16 cellular contexts compared by ENCODE assay signal in genomic region chr10:123521076-123521475, GRCh38.
DNase-seq lines count a peak whose midpoint lies in the region; ATAC-seq, FAIRE-seq and TF ChIP-seq lines count a peak whose summit lies in the region.
"Had no signal": no experiment of that assay in that cellular context is flagged by ENCODE, and none has a peak within 500 bp of the region (broad histone marks: within the 10 kb centered on the region; RNA-seq: fewer than 3 reads in every experiment).

No MANE protein-coding gene starts in this region.

- no peaks in the 10 kb centered on the region for H3K9me3 ChIP-seq in H1 (ENCODE audit: insufficient read depth in 2 of 2, low read depth in 1 of 2, low read length in 1 of 2)
- no peaks in the 10 kb centered on the region for H3K9me3 ChIP-seq in neuronal stem cell (replicated peaks in 1 of 2; ENCODE audit: control insufficient read depth in 2 of 2, insufficient read depth in 1 of 2, low read depth in 1 of 2, low read length in 2 of 2)
- no peaks in the 10 kb centered on the region for H3K9me3 ChIP-seq in tibial artery

- H4K8ac ChIP-seq in H1 (ENCODE audit: extremely low read depth, insufficient read depth, low read length) (no peak overlapping the region), neuronal stem cell (ENCODE audit: low read depth, low read length) (no peak overlapping the region)

- H3K4me3 ChIP-seq in H1 (ENCODE audit: extremely low read depth in 1 of 4, insufficient read depth in 2 of 4, low read depth in 3 of 4, low read length in 4 of 4) (no peak overlapping the region), neuronal stem cell (ENCODE audit: low read length in 2 of 2) (no peak overlapping the region), tibial artery (no peak overlapping the region)

- H3K4me1 Mint-ChIP-seq in activated CD8-positive, alpha-beta memory T cell treated with anti-CD3 and anti-CD28 coated beads, Interleukin-2, amount 10 ng/mL, durations not matched to agents 7 days and 5 days = no peaks in the 10 kb centered on the region
- H3K4me1 Mint-ChIP-seq: CD4-positive, alpha-beta memory T cell had no signal

- H2AFZ ChIP-seq in H1 (ENCODE audit: low read length) (no peak overlapping the region), neuronal stem cell (ENCODE audit: low read length) (no peak overlapping the region)

- H2BK120ac ChIP-seq in H1 (replicated peaks; ENCODE audit: low read depth, low read length) (no peak overlapping the region), neuronal stem cell (ENCODE audit: low read depth, low read length) (peak overlapping the region; percentile 83)

- H3K4me2 ChIP-seq in H1 (ENCODE audit: insufficient read depth in 1 of 2, low read depth in 2 of 2, low read length in 2 of 2) (no peak overlapping the region), neuronal stem cell (ENCODE audit: insufficient read depth, low read length, poor library complexity, severe bottlenecking) (no peak overlapping the region)

- H4K91ac ChIP-seq in H1 (replicated peaks; ENCODE audit: insufficient read length, low read length) = peak overlapping the region; percentile 36
- H4K91ac ChIP-seq in neuronal stem cell (ENCODE audit: low read depth, low read length, poor library complexity) = no peak overlapping the region

- no peaks in the 10 kb centered on the region for H3K9me3 Mint-ChIP-seq in activated CD8-positive, alpha-beta memory T cell treated with anti-CD3 and anti-CD28 coated beads, Interleukin-2, amount 10 ng/mL, durations not matched to agents 7 days and 5 days (ENCODE audit: low read depth)
- H3K9me3 Mint-ChIP-seq: CD4-positive, alpha-beta memory T cell had no signal

- no peak overlapping the region for H2BK5ac ChIP-seq in H1 (ENCODE audit: low read depth, low read length)
- no peak overlapping the region for H2BK5ac ChIP-seq in neuronal stem cell (ENCODE audit: low read length)

- H2BK15ac ChIP-seq in H1 (ENCODE audit: low read length) = no peak overlapping the region
- no peak overlapping the region for H2BK15ac ChIP-seq in neuronal stem cell (ENCODE audit: low read length)

- TF ChIP-seq CTCF in H1 (IDR thresholded peaks at IDR 0.05; ENCODE audit: control extremely low read depth in 1 of 3, insufficient read depth in 1 of 3, low read depth in 1 of 3, low read length in 3 of 3) (peak in 1 of 3 experiments; percentile 3; a peak in 1 of 4 replicates), tibial artery (IDR thresholded peaks at IDR 0.05) (no peak)

- no peak overlapping the region for H2AK5ac ChIP-seq in H1 (ENCODE audit: low read depth, low read length)
- peak overlapping the region; percentile 73 for H2AK5ac ChIP-seq in neuronal stem cell (ENCODE audit: low read depth, low read length)

- H3K23ac ChIP-seq in H1 (ENCODE audit: insufficient read length) (no peak overlapping the region), neuronal stem cell (ENCODE audit: low read depth, low read length, poor library complexity) (no peak overlapping the region)

- no peaks in the 10 kb centered on the region for H3K79me2 ChIP-seq in H1 (ENCODE audit: control insufficient read depth in 1 of 2, insufficient read depth in 2 of 2, low read length in 2 of 2)

- 100% methylated on average over 3 of the region's 3 CpGs; no CpG with 5 or more reads in 1 of the 2 experiments for whole genome bisulfite sequencing in H1 (ENCODE audit: extremely low coverage in 1 of 2, insufficient coverage in 1 of 2, insufficient read length in 1 of 2, insufficient replicate concordance in 2 of 2, low coverage in 1 of 2, low lambda C conversion rate in 2 of 2, missing lambda C conversion rate in 1 of 2), 2 experiments
- no CpG with 5 or more reads among the region's 3 CpGs for WGBS in neuronal stem cell (ENCODE audit: extremely low coverage in 2 of 2, insufficient read length in 2 of 2, insufficient replicate concordance in 1 of 2), 2 donors

- no peaks in the 10 kb centered on the region for H3K23me2 ChIP-seq in H1 (ENCODE audit: low read depth, low read length)

- no peak overlapping the region for H3K4me3 Mint-ChIP-seq in activated CD8-positive, alpha-beta memory T cell treated with anti-CD3 and anti-CD28 coated beads, Interleukin-2, amount 10 ng/mL, durations not matched to agents 7 days and 5 days
- H3K4me3 Mint-ChIP-seq: B cell; CD4-positive, alpha-beta memory T cell; HFFc6 had no signal

- H3K36me3 Mint-ChIP-seq in activated CD8-positive, alpha-beta memory T cell treated with anti-CD3 and anti-CD28 coated beads, Interleukin-2, amount 10 ng/mL, durations not matched to agents 7 days and 5 days = no peaks in the 10 kb centered on the region
- H3K36me3 Mint-ChIP-seq: CD4-positive, alpha-beta memory T cell had no signal

- H3K56ac ChIP-seq in H1 (replicated peaks; ENCODE audit: insufficient read length, low read depth, low read length) = no peak overlapping the region

- H3K4me1 ChIP-seq in H1 (replicated peaks in 1 of 4; ENCODE audit: control insufficient read depth in 3 of 4, insufficient read depth in 4 of 4, low read length in 3 of 4) = 0 out of 7 replicates have a peak, but pooled peaks cover 0 to 4% (median 0%) of the 10 kb centered on the region in 4 experiments
- peaks cover 0 to 11% of the 10 kb centered on the region in 2 donors for H3K4me1 ChIP-seq in neuronal stem cell (ENCODE audit: control insufficient read depth in 2 of 2, insufficient read depth in 1 of 2, low read depth in 1 of 2, low read length in 2 of 2)
- no peaks in the 10 kb centered on the region for H3K4me1 ChIP-seq in tibial artery

- CTCF ChIA-PET in activated CD8-positive, alpha-beta memory T cell treated with anti-CD3 and anti-CD28 coated beads, Interleukin-2, amount 10 ng/mL, durations not matched to agents 7 days and 5 days (lab: Charles Lee) = no interaction called here
- CTCF ChIA-PET in H1 (lab: Charles Lee; ENCODE audit: partially characterized antibody) = interaction anchor here (0.8 to 1.2 kb wide), 4 partner anchors 9 to 25 kb away, joined by 3 to 4 read pairs (median 3); no protein-coding TSS in a partner anchor

- POLR2A ChIA-PET in H1 (lab: Charles Lee; ENCODE audit: partially characterized antibody) = interaction anchor here (0.7 kb wide), 1 partner anchor 17 kb away, joined by 3 read pairs; no protein-coding TSS in a partner anchor

- TF ChIP-seq RAD21 in H1 (IDR thresholded peaks at IDR 0.05 in 1 of 2, conservative IDR thresholded peaks at IDR 0.05 in 1 of 2; ENCODE audit: low read depth in 2 of 2, low read length in 2 of 2) = no peak; a peak in 1 of 4 replicates

- TF ChIP-seq POLR2A in H1 (IDR thresholded peaks at IDR 0.05; ENCODE audit: control extremely low read depth in 1 of 2, low read depth in 2 of 2, low read length in 2 of 2) = no peak

- no peak overlapping the region for H4K5ac ChIP-seq in H1 (ENCODE audit: insufficient read length, low read depth, low read length)

- 0 out of 2 replicates have a peak overlapping the region, but pooled peaks have one; percentile 63 for H2BK12ac ChIP-seq in H1 (ENCODE audit: low read depth, low read length)
- peak overlapping the region; percentile 63 for H2BK12ac ChIP-seq in neuronal stem cell (ENCODE audit: low read length)

- no peaks in the 10 kb centered on the region for H4K20me1 ChIP-seq in H1 (replicated peaks in 1 of 2; ENCODE audit: control insufficient read depth in 1 of 2, insufficient read depth in 2 of 2, low read length in 2 of 2)

- no peak overlapping the region for H3K4ac ChIP-seq in H1 (replicated peaks; ENCODE audit: insufficient read length, low read depth, low read length)
- no peak overlapping the region for H3K4ac ChIP-seq in neuronal stem cell (ENCODE audit: low read length)

- intact Hi-C loops in tibial artery (cut with DNase I; ENCODE audit: low total_unique reads) = no loop called here

- no peak overlapping the region for H3K9ac ChIP-seq in H1 (replicated peaks in 1 of 4; ENCODE audit: extremely low read depth in 1 of 4, low read depth in 3 of 4, low read length in 3 of 4)
- H3K9ac ChIP-seq in neuronal stem cell (ENCODE audit: low read depth, low read length, poor library complexity) = peak overlapping the region; percentile 63

- H2BK20ac ChIP-seq in H1 (ENCODE audit: low read length) = no peak overlapping the region

- H3K27me3 ChIP-seq in H1 (replicated peaks in 1 of 4; ENCODE audit: control insufficient read depth in 3 of 4, extremely low read depth in 1 of 4, insufficient read depth in 3 of 4, low read length in 3 of 4) (no peaks in the 10 kb centered on the region), neuronal stem cell (ENCODE audit: control insufficient read depth in 3 of 3, insufficient read depth in 3 of 3, low read depth in 1 of 3, low read length in 3 of 3) (peaks cover 0 to 2% (median 0%) of the 10 kb centered on the region in 3 experiments), tibial artery (no peaks in the 10 kb centered on the region)

- H3K18ac ChIP-seq in H1 (ENCODE audit: extremely low read depth, low read length) (no peak overlapping the region), neuronal stem cell (ENCODE audit: low read length) (peak overlapping the region; percentile 19)

- no peak for FAIRE-seq in H1 (lab: Jason Lieb, UNC)
- FAIRE-seq: A204.1, GM19239 had no signal

- H3K27ac ChIP-seq in H1 (ENCODE audit: low read depth, low read length) (no peak overlapping the region), neuronal stem cell (replicated peaks; ENCODE audit: low read length) (no peak overlapping the region), tibial artery (no peak overlapping the region)
- H3K27ac ChIP-seq: C4-2B had no signal

- no peak overlapping the region for H3K14ac ChIP-seq in H1 (ENCODE audit: insufficient read length)
- no peak overlapping the region for H3K14ac ChIP-seq in neuronal stem cell (ENCODE audit: low read length)

- H3K36me3 ChIP-seq in H1 (ENCODE audit: control insufficient read depth in 2 of 4, insufficient read depth in 4 of 4, low read length in 3 of 4) = no peaks in the 10 kb centered on the region
- H3K36me3 ChIP-seq in neuronal stem cell (replicated peaks in 1 of 2; ENCODE audit: control insufficient read depth in 2 of 2, insufficient read depth in 2 of 2, low read length in 2 of 2) = no peaks in the 10 kb centered on the region
- H3K36me3 ChIP-seq in tibial artery = no peaks in the 10 kb centered on the region

- no peak for TF ChIP-seq EP300 in H1 (IDR thresholded peaks at IDR 0.05; ENCODE audit: borderline replicate concordance in 1 of 2, low read depth in 2 of 2, low read length in 2 of 2)

- no peak for ATAC-seq in activated CD8-positive, alpha-beta memory T cell treated with anti-CD3 and anti-CD28 coated beads, Interleukin-2, amount 10 ng/mL, durations not matched to agents 7 days and 5 days
- no peak for ATAC-seq in HG03520 (IDR thresholded peaks at IDR 0.05; ENCODE audit: unreplicated experiment)

- no peak overlapping the region for H3K27ac Mint-ChIP-seq in activated CD8-positive, alpha-beta memory T cell treated with anti-CD3 and anti-CD28 coated beads, Interleukin-2, amount 10 ng/mL, durations not matched to agents 7 days and 5 days
- H3K27ac Mint-ChIP-seq: B cell; CD4-positive, alpha-beta memory T cell; HFFc6 had no signal

- peak; percentile 31 for DNase-seq in activated CD8-positive, alpha-beta memory T cell treated with anti-CD3 and anti-CD28 coated beads, Interleukin-2, amount 10 ng/mL, durations not matched to agents 7 days and 5 days
- no peak for DNase-seq in activated CD8-positive, alpha-beta memory T cell treated with anti-CD3 and anti-CD28 coated beads, Interleukin-2, amount 50 U/mL, for 4 hours
- DNase-seq in H1 (ENCODE audit: low read depth in 1 of 2, low spot score in 2 of 2) = no peak
- no peak for DNase-seq in neuronal stem cell (ENCODE audit: low spot score)
- no peak for DNase-seq in NCI-H1417 (lab: John Stamatoyannopoulos, UW)
- no peak for DNase-seq in tibial artery
- DNase-seq: CD4-positive, alpha-beta memory T cell; DND-41; GDM1; HCEC 1CT; HFFc6 had no signal

- H3K27me3 Mint-ChIP-seq in activated CD8-positive, alpha-beta memory T cell treated with anti-CD3 and anti-CD28 coated beads, Interleukin-2, amount 10 ng/mL, durations not matched to agents 7 days and 5 days = no peaks in the 10 kb centered on the region

- H3K79me1 ChIP-seq in H1 (ENCODE audit: low read depth, low read length) (no peaks in the 10 kb centered on the region), neuronal stem cell (ENCODE audit: low read depth, low read length) (no peaks in the 10 kb centered on the region)
